8 cellular contexts compared by ENCODE assay signal in genomic region chr19:35741216-35741541, GRCh38. TPM values are rescaled to one million over a fixed set of nuclear protein-coding genes. Genes with fewer than 3 reads are reported as not detected.
DNase-seq lines count a peak whose midpoint lies in the region; ATAC-seq lines count a peak whose summit lies in the region.

No MANE protein-coding gene starts in this region.

- ATAC-seq in stimulated activated naive CD8-positive, alpha-beta T cell treated with anti-CD3 and anti-CD28 coated beads, Interleukin-15, amount 100 ng/mL, for 72 hours, result peak; percentile 2

- H3K36me3 Mint-ChIP-seq in activated CD4-positive, alpha-beta memory T cell treated with anti-CD3 and anti-CD28 coated beads, Interleukin-2, amount 10 ng/mL, durations not matched to agents 7 days and 5 days (ENCODE audit: low read depth), result peaks cover 39% of the 10 kb centered on the region

- peak overlapping the region; percentile 50 for H3K4me3 ChIP-seq in iPS-11a (ENCODE audit: low read depth, low read length)

- peaks cover 53% of the 10 kb centered on the region for H3K4me1 Mint-ChIP-seq in activated CD4-positive, alpha-beta memory T cell treated with anti-CD3 and anti-CD28 coated beads, Interleukin-2, amount 10 ng/mL, durations not matched to agents 7 days and 5 days
- peaks cover 65% of the 10 kb centered on the region for H3K4me1 Mint-ChIP-seq in stimulated activated naive CD8-positive, alpha-beta T cell treated with anti-CD3 and anti-CD28 coated beads, Interleukin-15, amount 100 ng/mL, for 72 hours

- POLR2A ChIA-PET in activated CD4-positive, alpha-beta memory T cell treated with anti-CD3 and anti-CD28 coated beads, Interleukin-2, amount 10 ng/mL, durations not matched to agents 7 days and 5 days (lab: Charles Lee), result interaction anchor here (0.9 to 5.3 kb wide), 12 partner anchors 9 to 190 kb away, joined by 3 to 45 read pairs (median 6); partner anchors contain the start of genes APLP1, COX6B1 and KMT2B

- CTCF ChIA-PET in activated CD4-positive, alpha-beta memory T cell treated with anti-CD3 and anti-CD28 coated beads, Interleukin-2, amount 10 ng/mL, durations not matched to agents 7 days and 5 days (lab: Charles Lee), result interaction anchor here (1.1 to 1.3 kb wide), 4 partner anchors 21 to 79 kb away, joined by 5 to 10 read pairs (median 6); no protein-coding TSS in a partner anchor

- peak; percentile 69 for DNase-seq in NCI-H748 treated with DMSO at 0.1 percent for 48 hours (lab: John Stamatoyannopoulos, UW)
- DNase-seq in NCI-H748 (lab: John Stamatoyannopoulos, UW; ENCODE audit: unreplicated experiment), result no peak
- DNase-seq in activated CD4-positive, alpha-beta memory T cell treated with anti-CD3 and anti-CD28 coated beads, Interleukin-2, amount 10 ng/mL, durations not matched to agents 7 days and 5 days, result no peak
- DNase-seq in stimulated activated naive CD8-positive, alpha-beta T cell treated with anti-CD3 and anti-CD28 coated beads, Interleukin-15, amount 100 ng/mL, for 72 hours, result no peak
- DNase-seq in SW 1271 (lab: John Stamatoyannopoulos, UW), result no peak
- DNase-seq in DMS 273 treated with DMSO at 0.1 percent for 48 hours (lab: John Stamatoyannopoulos, UW), result no peak
- no peak for DNase-seq in NCI-H2107 treated with DMSO at 0.1 percent for 48 hours (lab: John Stamatoyannopoulos, UW; ENCODE audit: unreplicated experiment)

- H3K27me3 Mint-ChIP-seq in activated CD4-positive, alpha-beta memory T cell treated with anti-CD3 and anti-CD28 coated beads, Interleukin-2, amount 10 ng/mL, durations not matched to agents 7 days and 5 days, result no peaks in the 10 kb centered on the region
- no peaks in the 10 kb centered on the region for H3K27me3 Mint-ChIP-seq in stimulated activated naive CD8-positive, alpha-beta T cell treated with anti-CD3 and anti-CD28 coated beads, Interleukin-15, amount 100 ng/mL, for 72 hours

- peak overlapping the region; percentile 88 for H3K27ac Mint-ChIP-seq in activated CD4-positive, alpha-beta memory T cell treated with anti-CD3 and anti-CD28 coated beads, Interleukin-2, amount 10 ng/mL, durations not matched to agents 7 days and 5 days
- H3K27ac Mint-ChIP-seq in stimulated activated naive CD8-positive, alpha-beta T cell treated with anti-CD3 and anti-CD28 coated beads, Interleukin-15, amount 100 ng/mL, for 72 hours, result peak overlapping the region; percentile 94 to 97

- peak overlapping the region; percentile 81 for H3K4me3 Mint-ChIP-seq in activated CD4-positive, alpha-beta memory T cell treated with anti-CD3 and anti-CD28 coated beads, Interleukin-2, amount 10 ng/mL, durations not matched to agents 7 days and 5 days
- peak overlapping the region; percentile 97 to 100 for H3K4me3 Mint-ChIP-seq in stimulated activated naive CD8-positive, alpha-beta T cell treated with anti-CD3 and anti-CD28 coated beads, Interleukin-15, amount 100 ng/mL, for 72 hours

- H3K9me3 Mint-ChIP-seq in activated CD4-positive, alpha-beta memory T cell treated with anti-CD3 and anti-CD28 coated beads, Interleukin-2, amount 10 ng/mL, durations not matched to agents 7 days and 5 days, result no peaks in the 10 kb centered on the region
- H3K9me3 Mint-ChIP-seq in stimulated activated naive CD8-positive, alpha-beta T cell treated with anti-CD3 and anti-CD28 coated beads, Interleukin-15, amount 100 ng/mL, for 72 hours, result no peaks in the 10 kb centered on the region

RNA-seq across cellular contexts. Expression of gene IGFLR1, which starts 1.1 kb away (rescaled TPM):
- total RNA-seq in activated CD4-positive, alpha-beta memory T cell treated with anti-CD3 and anti-CD28 coated beads, Interleukin-2, amount 10 ng/mL, durations not matched to agents 7 days and 5 days, result 10 to 100 TPM; 78.9 to 90.5 TPM

RNA-seq across cellular contexts. Expression of gene U2AF1L4, which starts 4.0 kb away (rescaled TPM):
- 10 to 100 TPM; 35.5 to 36.2 TPM for total RNA-seq in activated CD4-positive, alpha-beta memory T cell treated with anti-CD3 and anti-CD28 coated beads, Interleukin-2, amount 10 ng/mL, durations not matched to agents 7 days and 5 days

RNA-seq across cellular contexts. Expression of gene PSENEN, which starts 4.3 kb away (rescaled TPM):
- 10 to 100 TPM; 48.1 to 51.3 TPM for total RNA-seq in activated CD4-positive, alpha-beta memory T cell treated with anti-CD3 and anti-CD28 coated beads, Interleukin-2, amount 10 ng/mL, durations not matched to agents 7 days and 5 days

RNA-seq across cellular contexts. Expression of gene LIN37, which starts 7.2 kb away (rescaled TPM):
- 10 to 100 TPM; 13.1 to 16.2 TPM for total RNA-seq in activated CD4-positive, alpha-beta memory T cell treated with anti-CD3 and anti-CD28 coated beads, Interleukin-2, amount 10 ng/mL, durations not matched to agents 7 days and 5 days

RNA-seq across cellular contexts. Expression of gene HSPB6, which starts 15.7 kb away (rescaled TPM):
- under 1 TPM in 1 of 2 experiments, not detected in 1; 0.48 TPM for total RNA-seq in activated CD4-positive, alpha-beta memory T cell treated with anti-CD3 and anti-CD28 coated beads, Interleukin-2, amount 10 ng/mL, durations not matched to agents 7 days and 5 days
